1 cellular context compared by ENCODE assay signal in genomic region chr13:46392967-46393366, GRCh38.
TF ChIP-seq lines count a peak whose summit lies in the region.

No MANE protein-coding gene starts in this region.

TF ChIP-seq in GM23338, 12 proteins besides CTCF, POLR2A, EP300 and RAD21:
- no peak for TF ChIP-seq ZNF462 (CRISPR knock-in tag; IDR thresholded peaks at IDR 0.05)
- no peak for TF ChIP-seq ETS1 (IDR thresholded peaks at IDR 0.05)
- no peak for TF ChIP-seq NANOG (IDR thresholded peaks at IDR 0.05; ENCODE audit: borderline replicate concordance)
- TF ChIP-seq, protein P1, sequence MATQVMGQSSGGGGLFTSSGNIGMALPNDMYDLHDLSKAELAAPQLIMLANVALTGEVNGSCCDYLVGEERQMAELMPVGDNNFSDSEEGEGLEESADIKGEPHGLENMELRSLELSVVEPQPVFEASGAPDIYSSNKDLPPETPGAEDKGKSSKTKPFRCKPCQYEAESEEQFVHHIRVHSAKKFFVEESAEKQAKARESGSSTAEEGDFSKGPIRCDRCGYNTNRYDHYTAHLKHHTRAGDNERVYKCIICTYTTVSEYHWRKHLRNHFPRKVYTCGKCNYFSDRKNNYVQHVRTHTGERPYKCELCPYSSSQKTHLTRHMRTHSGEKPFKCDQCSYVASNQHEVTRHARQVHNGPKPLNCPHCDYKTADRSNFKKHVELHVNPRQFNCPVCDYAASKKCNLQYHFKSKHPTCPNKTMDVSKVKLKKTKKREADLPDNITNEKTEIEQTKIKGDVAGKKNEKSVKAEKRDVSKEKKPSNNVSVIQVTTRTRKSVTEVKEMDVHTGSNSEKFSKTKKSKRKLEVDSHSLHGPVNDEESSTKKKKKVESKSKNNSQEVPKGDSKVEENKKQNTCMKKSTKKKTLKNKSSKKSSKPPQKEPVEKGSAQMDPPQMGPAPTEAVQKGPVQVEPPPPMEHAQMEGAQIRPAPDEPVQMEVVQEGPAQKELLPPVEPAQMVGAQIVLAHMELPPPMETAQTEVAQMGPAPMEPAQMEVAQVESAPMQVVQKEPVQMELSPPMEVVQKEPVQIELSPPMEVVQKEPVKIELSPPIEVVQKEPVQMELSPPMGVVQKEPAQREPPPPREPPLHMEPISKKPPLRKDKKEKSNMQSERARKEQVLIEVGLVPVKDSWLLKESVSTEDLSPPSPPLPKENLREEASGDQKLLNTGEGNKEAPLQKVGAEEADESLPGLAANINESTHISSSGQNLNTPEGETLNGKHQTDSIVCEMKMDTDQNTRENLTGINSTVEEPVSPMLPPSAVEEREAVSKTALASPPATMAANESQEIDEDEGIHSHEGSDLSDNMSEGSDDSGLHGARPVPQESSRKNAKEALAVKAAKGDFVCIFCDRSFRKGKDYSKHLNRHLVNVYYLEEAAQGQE (IDR thresholded peaks at IDR 0.05; ENCODE audit: unreplicated experiment) = no peak
- no peak for TF ChIP-seq POLR2AphosphoS5 (IDR thresholded peaks at IDR 0.05; ENCODE audit: low read depth)
- no peak for TF ChIP-seq CREB1 (CRISPR knock-in tag; IDR thresholded peaks at IDR 0.05; ENCODE audit: low read depth)
- TF ChIP-seq ZNF331 (CRISPR knock-in tag; IDR thresholded peaks at IDR 0.05; ENCODE audit: low read depth) = no peak
- no peak for TF ChIP-seq EZH2 (IDR thresholded peaks at IDR 0.05; ENCODE audit: low read depth, unreplicated experiment)
- no peak for TF ChIP-seq ZNF114 (CRISPR knock-in tag; IDR thresholded peaks at IDR 0.05)
- no peak for TF ChIP-seq JUNB (IDR thresholded peaks at IDR 0.05; ENCODE audit: unreplicated experiment)
- no peak for TF ChIP-seq EZH2phosphoT487 (IDR thresholded peaks at IDR 0.05; ENCODE audit: unreplicated experiment)
- no peak for TF ChIP-seq STAT1 (IDR thresholded peaks at IDR 0.05; ENCODE audit: unreplicated experiment)
TF ChIP-seq in GM23338: peak in this region for 0.
